In genomic region chr20:297925-298754, GRCh38 we compare ENCODE assay signal across 1 cellular context.
TF ChIP-seq lines count a peak whose summit lies in the region.

No MANE protein-coding gene starts in this region.

TF ChIP-seq in HEK293, 187 proteins besides CTCF, POLR2A, EP300 and RAD21 (continued from another document and continues in another):
- no peak for TF ChIP-seq ZNF692 (tag by site-specific recombination; IDR thresholded peaks at IDR 0.05)
- no peak for TF ChIP-seq IKZF3 (tag by site-specific recombination; IDR thresholded peaks at IDR 0.05)
- TF ChIP-seq YY2 (tag by site-specific recombination; IDR thresholded peaks at IDR 0.05): no peak
- TF ChIP-seq ZNF148 (tag by site-specific recombination; IDR thresholded peaks at IDR 0.05; ENCODE audit: borderline replicate concordance): no peak
- peak; percentile 46 for TF ChIP-seq ZBTB11 (tag by site-specific recombination; conservative IDR thresholded peaks at IDR 0.05; ENCODE audit: low read depth)
- peak; percentile 72 for TF ChIP-seq ZNF341 (tag by site-specific recombination; IDR thresholded peaks at IDR 0.05; ENCODE audit: low read depth)
- TF ChIP-seq ZNF423 (tag by site-specific recombination; IDR thresholded peaks at IDR 0.05): no peak
- peak; percentile 55; the same call in 1 of the 2 replicates for TF ChIP-seq ZBTB17 (tag by site-specific recombination; IDR thresholded peaks at IDR 0.05)
- TF ChIP-seq ZBTB8A (tag by site-specific recombination; IDR thresholded peaks at IDR 0.05): peak; percentile 69
- TF ChIP-seq ZNF266 (tag by site-specific recombination; IDR thresholded peaks at IDR 0.05; ENCODE audit: low read depth): no peak
- no peak for TF ChIP-seq ZNF146 (tag by site-specific recombination; IDR thresholded peaks at IDR 0.05)
- no peak for TF ChIP-seq ZNF501 (tag by site-specific recombination; IDR thresholded peaks at IDR 0.05)
- 0 out of 2 replicates have a peak, but pooled peaks have one; percentile 41 for TF ChIP-seq ZFP37 (tag by site-specific recombination; IDR thresholded peaks at IDR 0.05)
- no peak for TF ChIP-seq ZNF670 (tag by site-specific recombination; IDR thresholded peaks at IDR 0.05; ENCODE audit: low read depth)
- peak; percentile 44; the same call in 1 of the 2 replicates for TF ChIP-seq SP3 (tag by site-specific recombination; IDR thresholded peaks at IDR 0.05)
- no peak for TF ChIP-seq ZNF658 (tag by site-specific recombination; IDR thresholded peaks at IDR 0.05)
- TF ChIP-seq SCRT2 (tag by site-specific recombination; IDR thresholded peaks at IDR 0.05): no peak
- TF ChIP-seq ZNF18 (tag by site-specific recombination; IDR thresholded peaks at IDR 0.05): no peak
- peak; percentile 100 for TF ChIP-seq ZNF394 (tag by site-specific recombination; IDR thresholded peaks at IDR 0.05; ENCODE audit: borderline replicate concordance)
- no peak for TF ChIP-seq ZNF155 (tag by site-specific recombination; IDR thresholded peaks at IDR 0.05)
- TF ChIP-seq ZNF132 (tag by site-specific recombination; IDR thresholded peaks at IDR 0.05; ENCODE audit: borderline replicate concordance): no peak
- TF ChIP-seq ZNF2 (tag by site-specific recombination; IDR thresholded peaks at IDR 0.05): peak; percentile 47; the same call in 1 of the 2 replicates
- no peak for TF ChIP-seq GLI4 (tag by site-specific recombination; IDR thresholded peaks at IDR 0.05)
- TF ChIP-seq ZNF837 (tag by site-specific recombination; IDR thresholded peaks at IDR 0.05): no peak
- TF ChIP-seq KLF9 (tag by site-specific recombination; IDR thresholded peaks at IDR 0.05; ENCODE audit: low read depth): peak; percentile 79
- no peak for TF ChIP-seq ZNF391 (tag by site-specific recombination; IDR thresholded peaks at IDR 0.05; ENCODE audit: borderline replicate concordance, low read depth)
- TF ChIP-seq ZNF280D (tag by site-specific recombination; IDR thresholded peaks at IDR 0.05): no peak
- no peak for TF ChIP-seq ZBTB10 (tag by site-specific recombination; IDR thresholded peaks at IDR 0.05)
- peak; percentile 64 for TF ChIP-seq ZBTB26 (tag by site-specific recombination; optimal IDR thresholded peaks at IDR 0.05)
- TF ChIP-seq HIC1 (tag by site-specific recombination; IDR thresholded peaks at IDR 0.05): peak; percentile 84
- TF ChIP-seq ZBTB6 (tag by site-specific recombination; IDR thresholded peaks at IDR 0.05): peak; percentile 78
- peak; percentile 82 for TF ChIP-seq ZNF335 (tag by site-specific recombination; conservative IDR thresholded peaks at IDR 0.05)
- peak; percentile 86 for TF ChIP-seq ZBTB20 (tag by site-specific recombination; IDR thresholded peaks at IDR 0.05)
- TF ChIP-seq ZNF830 (tag by site-specific recombination; IDR thresholded peaks at IDR 0.05; ENCODE audit: low read depth): no peak
- TF ChIP-seq ZNF555 (tag by site-specific recombination; conservative IDR thresholded peaks at IDR 0.05): no peak
- TF ChIP-seq ZNF610 (tag by site-specific recombination; IDR thresholded peaks at IDR 0.05; ENCODE audit: borderline replicate concordance): peak; percentile 30; the same call in 1 of the 2 replicates
- no peak for TF ChIP-seq ZNF791 (tag by site-specific recombination; IDR thresholded peaks at IDR 0.05)
- peak; percentile 66; the same call in 1 of the 2 replicates for TF ChIP-seq ZNF777 (tag by site-specific recombination; IDR thresholded peaks at IDR 0.05; ENCODE audit: borderline replicate concordance)
- peak; percentile 42; the same call in 1 of the 2 replicates for TF ChIP-seq BCL11A (tag by site-specific recombination; IDR thresholded peaks at IDR 0.05; ENCODE audit: low read depth)
- TF ChIP-seq GFI1B (tag by site-specific recombination; IDR thresholded peaks at IDR 0.05): no peak
- no peak for TF ChIP-seq ZNF654 (tag by site-specific recombination; IDR thresholded peaks at IDR 0.05; ENCODE audit: low read depth)
